Comparison of ENCODE assay signal across 21 cellular contexts in the genomic region with DNA sequence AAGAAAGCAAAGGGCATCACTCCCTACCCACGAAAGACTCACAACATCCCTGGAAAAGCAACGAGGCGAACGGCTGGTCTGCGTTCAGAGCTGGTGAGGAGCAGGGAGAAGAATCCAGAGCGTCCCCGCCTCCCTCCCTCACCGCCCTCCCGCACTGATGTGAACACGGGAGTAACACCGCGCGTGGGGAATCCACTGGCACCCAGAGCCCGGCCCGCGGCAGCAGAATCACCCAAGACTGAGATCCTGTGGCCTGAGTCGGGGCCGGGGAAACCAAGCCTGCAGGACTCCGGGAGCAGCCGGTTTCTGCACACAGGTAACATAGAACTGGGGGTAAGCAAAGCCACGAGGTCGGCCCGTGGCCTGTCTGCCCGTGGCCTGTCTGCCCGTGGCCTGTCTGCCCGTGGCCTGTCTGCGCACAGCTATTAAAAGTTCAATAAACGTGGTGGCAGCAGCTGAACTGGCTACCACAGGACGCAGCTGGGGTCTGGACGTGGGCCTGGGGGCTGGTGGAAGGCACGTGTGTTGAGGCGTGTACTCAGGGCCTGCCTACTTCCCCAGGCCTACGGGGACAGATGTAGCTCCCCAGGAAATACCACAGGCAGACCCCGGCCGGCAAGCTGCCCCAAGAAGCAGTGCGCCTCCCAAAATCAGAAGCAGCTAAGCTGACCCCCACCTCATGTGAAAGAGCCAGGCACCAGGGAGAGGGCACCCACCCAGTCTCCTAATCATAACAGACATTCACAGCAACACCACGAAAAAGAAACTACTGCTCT. TPM values are rescaled to one million over a fixed set of nuclear protein-coding genes. Genes with fewer than 3 reads are reported as not detected.
DNase-seq lines count a peak whose midpoint lies in the region; ATAC-seq and TF ChIP-seq lines count a peak whose summit lies in the region.
"Had no signal": no experiment of that assay in that cellular context is flagged by ENCODE, and none has a peak within 500 bp of the region (broad histone marks: within the 10 kb centered on the region; RNA-seq: fewer than 3 reads in every experiment).

No MANE protein-coding gene starts in this region.

- H3K36me3 ChIP-seq in WERI-Rb-1, result no peaks in the 10 kb centered on the region
- no peaks in the 10 kb centered on the region for H3K36me3 ChIP-seq in fibroblast of lung (ENCODE audit: control insufficient read depth, insufficient read depth, low read length)
- no peaks in the 10 kb centered on the region for H3K36me3 ChIP-seq in muscle layer of colon (ENCODE audit: insufficient read depth, low read length)
- no peaks in the 10 kb centered on the region for H3K36me3 ChIP-seq in upper lobe of left lung
- H3K36me3 ChIP-seq: heart left ventricle had no signal

- peak overlapping the region; percentile 75 for H3K4me2 ChIP-seq in fibroblast of lung (ENCODE audit: extremely low read depth, insufficient read depth, low read length)

- H3K9me3 ChIP-seq in WERI-Rb-1 (ENCODE audit: severe bottlenecking) (no peaks in the 10 kb centered on the region), fibroblast of lung (ENCODE audit: control insufficient read depth, insufficient read depth, low read depth, low read length) (no peaks in the 10 kb centered on the region), muscle layer of colon (ENCODE audit: low read length) (no peaks in the 10 kb centered on the region), upper lobe of left lung (no peaks in the 10 kb centered on the region)
- H3K9me3 ChIP-seq: heart left ventricle had no signal

- TF ChIP-seq POLR2A in upper lobe of left lung (IDR thresholded peaks at IDR 0.05), result no peak

- H3K4me1 ChIP-seq in fibroblast of lung (ENCODE audit: control insufficient read depth, extremely low read depth, insufficient read depth, low read length) (no peaks in the 10 kb centered on the region), muscle layer of colon (ENCODE audit: insufficient read depth, low read length) (peaks cover 61% of the 10 kb centered on the region), upper lobe of left lung (peaks cover 0 to 4% (median 0%) of the 10 kb centered on the region in 4 donors)

- peak overlapping the region; percentile 22; the same call in 1 of the 2 replicates for H3K27ac ChIP-seq in WERI-Rb-1
- peak overlapping the region; percentile 80 for H3K27ac ChIP-seq in fibroblast of lung (ENCODE audit: insufficient read depth, low read length)
- peak overlapping the region; percentile 45 for H3K27ac ChIP-seq in muscle layer of colon (ENCODE audit: low read depth, low read length)
- H3K27ac ChIP-seq in upper lobe of left lung, result no peak overlapping the region
- no peak overlapping the region for H3K27ac ChIP-seq in caudate nucleus (ENCODE audit: low read depth, low read length)

- DNase-seq in WERI-Rb-1 (no peak), fibroblast of lung (ENCODE audit: low read depth in 2 of 2) (no peak), upper lobe of left lung (peak in 1 of 2 donors; percentile 61), caudate nucleus (lab: John Stamatoyannopoulos, UW) (no peak), AG08395 (ENCODE audit: low spot score) (no peak)
- DNase-seq: activated CD4-positive, alpha-beta T cell treated with anti-CD3 and anti-CD28 coated beads for 1 hour; activated T-cell treated with anti-CD3 and anti-CD28 coated beads, Interleukin-2, amount 50 U/mL, for 48 hours; AML-193; DMS79 treated with DMSO at 0.1 percent for 48 hours; effector CD4-positive, alpha-beta T cell; Kasumi-1; NCI-H187 treated with DMSO at 0.1 percent for 48 hours; small intestine; stimulated activated CD4-positive, alpha-beta T cell treated with anti-CD3 and anti-CD28 coated beads, Interleukin-2, amount 100 ng/mL, for 24 hours; SW 1271 had no signal

- H3K4me3 ChIP-seq in WERI-Rb-1 (ENCODE audit: low read depth, low read length) (no peak overlapping the region), fibroblast of lung (replicated peaks in 1 of 4; ENCODE audit: control extremely low read depth in 1 of 4, insufficient read depth in 1 of 4, low read depth in 3 of 4, low read length in 4 of 4) (peak overlapping the region; percentile 42 to 83 (median 54)), muscle layer of colon (ENCODE audit: low read depth in 1 of 2, low read length in 2 of 2) (peak overlapping the region in 1 of 2 donors; percentile 42), upper lobe of left lung (peak overlapping the region in 2 of 4 donors; percentile 39 to 45)

- ATAC-seq in upper lobe of left lung (ENCODE audit: low FRiP score in 2 of 2) (peak; percentile 8 to 42), GM21515 (IDR thresholded peaks at IDR 0.05; ENCODE audit: unreplicated experiment) (no peak), HG02759 (IDR thresholded peaks at IDR 0.05; ENCODE audit: unreplicated experiment) (no peak)
- ATAC-seq: HCT116; stimulated activated effector memory CD8-positive, alpha-beta T cell treated with anti-CD3 and anti-CD28 coated beads, Interleukin-12 subunit alpha, Interleukin-12 subunit beta, amount 100 ng/mL, for 72 hours had no signal

- peaks cover 66% of the 10 kb centered on the region for H3K79me2 ChIP-seq in fibroblast of lung (ENCODE audit: control insufficient read depth, insufficient read depth, low read length)

- H3K9ac ChIP-seq in fibroblast of lung (ENCODE audit: insufficient read depth, low read length) (peak overlapping the region; percentile 52), muscle layer of colon (ENCODE audit: low read length) (no peak overlapping the region)

- TF ChIP-seq CTCF in WERI-Rb-1 (IDR thresholded peaks at IDR 0.05; ENCODE audit: low read depth, low read length) (no peak), fibroblast of lung (conservative IDR thresholded peaks at IDR 0.05 in 1 of 2, IDR thresholded peaks at IDR 0.05 in 1 of 2; ENCODE audit: low read depth in 1 of 2, low read length in 2 of 2) (no peak), upper lobe of left lung (IDR thresholded peaks at IDR 0.05) (no peak)

- no peaks in the 10 kb centered on the region for H3K27me3 ChIP-seq in WERI-Rb-1 (ENCODE audit: insufficient read depth, low read depth, severe bottlenecking)
- no peaks in the 10 kb centered on the region for H3K27me3 ChIP-seq in fibroblast of lung (ENCODE audit: control insufficient read depth, insufficient read depth, low read length)
- H3K27me3 ChIP-seq in muscle layer of colon (ENCODE audit: control insufficient read depth in 1 of 2, insufficient read depth in 2 of 2, low read length in 2 of 2), result no peaks in the 10 kb centered on the region
- H3K27me3 ChIP-seq in upper lobe of left lung, result no peaks in the 10 kb centered on the region
- H3K27me3 ChIP-seq: heart left ventricle had no signal

- peaks cover 5% of the 10 kb centered on the region for H4K20me1 ChIP-seq in fibroblast of lung (ENCODE audit: control insufficient read depth, extremely low read depth, insufficient read depth, low read length)

- H2AFZ ChIP-seq in fibroblast of lung (ENCODE audit: low read length), result no peak overlapping the region

- WGBS in upper lobe of left lung, 2 donors, result 87 to 96% methylated on average over 20 to 37 of the region's 37 CpGs

- TF ChIP-seq EP300 in upper lobe of left lung (IDR thresholded peaks at IDR 0.05), result no peak

RNA-seq across cellular contexts. Expression of a gene that starts 23.0 kb away (rescaled TPM):
- total RNA-seq in fibroblast of lung (12.6 and 18.3 TPM in 2 replicates), upper lobe of left lung (10 to 100 TPM; 11.6 to 32.5 (median 14.7) TPM)
- polyA plus RNA-seq in fibroblast of lung, result 9.3 and 10.7 TPM in 2 replicates
- 11.0 and 15.3 TPM in 2 replicates for polyA plus RNA-seq in fibroblast of lung (2012)
- polyA minus RNA-seq in fibroblast of lung (ENCODE audit: low replicate concordance), result 69.5 and 70.2 TPM in 2 replicates

Comparison
In these comparisons a context has a peak if more than half of its experiments do, and no peak if none do; other contexts are left out.
1. H3K27ac ChIP-seq: peak in WERI-Rb-1 (single experiment), fibroblast of lung (single experiment) and muscle layer of colon (single experiment); none in upper lobe of left lung (0 of 4) and caudate nucleus (single experiment).
2. ATAC-seq: peak in upper lobe of left lung (2 of 2); none in GM21515 (single experiment) and HG02759 (single experiment).